9 cellular contexts compared by ENCODE assay signal in the genomic region with DNA sequence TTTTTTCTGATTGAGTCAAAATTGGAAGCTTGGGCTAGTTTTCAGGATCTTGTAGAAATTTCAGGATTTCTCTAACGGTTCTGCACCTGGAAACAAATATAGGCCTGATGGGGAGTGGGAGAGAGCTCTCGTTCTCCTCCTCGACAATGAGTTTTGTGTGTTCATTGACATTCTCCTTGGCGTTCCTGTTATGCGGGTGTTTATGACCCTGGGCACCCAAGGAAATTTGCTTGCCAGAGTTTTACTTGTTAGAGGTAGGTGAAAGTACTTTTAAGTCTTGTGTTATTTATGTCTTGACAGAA. TPM values are rescaled to one million over a fixed set of nuclear protein-coding genes. Genes with fewer than 3 reads are reported as not detected.
DNase-seq lines count a peak whose midpoint lies in the region; ATAC-seq, FAIRE-seq and TF ChIP-seq lines count a peak whose summit lies in the region.
"Had no signal": no experiment of that assay in that cellular context is flagged by ENCODE, and none has a peak within 500 bp of the region (broad histone marks: within the 10 kb centered on the region; RNA-seq: fewer than 3 reads in every experiment).

No MANE protein-coding gene starts in this region.

- H3K9me3 ChIP-seq in astrocyte (ENCODE audit: insufficient read depth, low read depth, low read length) = no peaks in the 10 kb centered on the region
- no peaks in the 10 kb centered on the region for H3K9me3 ChIP-seq in lower lobe of right lung
- no peaks in the 10 kb centered on the region for H3K9me3 ChIP-seq in thyroid gland
- H3K9me3 ChIP-seq in WERI-Rb-1 (ENCODE audit: severe bottlenecking) = no peaks in the 10 kb centered on the region

- no peak for TF ChIP-seq POLR2A in thyroid gland (IDR thresholded peaks at IDR 0.05)

- no peaks in the 10 kb centered on the region for H3K36me3 ChIP-seq in astrocyte (ENCODE audit: insufficient read depth, low read length)
- H3K36me3 ChIP-seq in lower lobe of right lung = no peaks in the 10 kb centered on the region
- H3K36me3 ChIP-seq in thyroid gland = no peaks in the 10 kb centered on the region
- peaks cover 20% of the 10 kb centered on the region for H3K36me3 ChIP-seq in WERI-Rb-1

- H3K36me3 Mint-ChIP-seq in activated T-cell treated with anti-CD3 and anti-CD28 coated beads, Interleukin-2, amount 50 U/mL, for 24 hours (ENCODE audit: low read depth) = peaks cover 53% of the 10 kb centered on the region
- H3K36me3 Mint-ChIP-seq in astrocyte (ENCODE audit: low read depth, unreplicated experiment) = no peaks in the 10 kb centered on the region

- H3K9ac ChIP-seq in astrocyte (ENCODE audit: low read length) = peak overlapping the region; percentile 90

- WGBS in thyroid gland, 2 donors = 9 to 19% methylated on average over 5 of the region's 5 CpGs

- peaks cover 72% of the 10 kb centered on the region for H3K4me1 Mint-ChIP-seq in activated T-cell treated with anti-CD3 and anti-CD28 coated beads, Interleukin-2, amount 50 U/mL, for 24 hours (ENCODE audit: low read depth)
- H3K4me1 Mint-ChIP-seq in astrocyte (ENCODE audit: low read depth, unreplicated experiment) = peaks cover 15% of the 10 kb centered on the region

- H3K79me2 ChIP-seq in astrocyte (ENCODE audit: insufficient read depth, low read length) = peaks cover 65% of the 10 kb centered on the region

- H2AFZ ChIP-seq in astrocyte (ENCODE audit: low read depth, low read length) = no peak overlapping the region

- no peak for FAIRE-seq in astrocyte (lab: Jason Lieb, UNC)
- FAIRE-seq: H54 had no signal

- H3K4me2 ChIP-seq in astrocyte (ENCODE audit: low read length) = peak overlapping the region; percentile 97

- H3K27me3 Mint-ChIP-seq in activated T-cell treated with anti-CD3 and anti-CD28 coated beads, Interleukin-2, amount 50 U/mL, for 24 hours = no peaks in the 10 kb centered on the region
- H3K27me3 Mint-ChIP-seq in astrocyte (ENCODE audit: low read depth, unreplicated experiment) = no peaks in the 10 kb centered on the region

- H4K20me1 ChIP-seq in astrocyte (ENCODE audit: insufficient read depth, low read length) = peaks cover 62% of the 10 kb centered on the region

- no peaks in the 10 kb centered on the region for H3K9me3 Mint-ChIP-seq in activated T-cell treated with anti-CD3 and anti-CD28 coated beads, Interleukin-2, amount 50 U/mL, for 24 hours
- H3K9me3 Mint-ChIP-seq in astrocyte (ENCODE audit: unreplicated experiment) = no peaks in the 10 kb centered on the region

- intact Hi-C loops in lower lobe of right lung (cut with DNase I) = no loop called here
- intact Hi-C loops in thyroid gland (cut with DNase I) = no loop called here

- peak overlapping the region; percentile 89 for H3K4me3 Mint-ChIP-seq in activated T-cell treated with anti-CD3 and anti-CD28 coated beads, Interleukin-2, amount 50 U/mL, for 24 hours
- peak overlapping the region; percentile 91 for H3K4me3 Mint-ChIP-seq in astrocyte (ENCODE audit: unreplicated experiment)

- H3K4me3 ChIP-seq in astrocyte (ENCODE audit: insufficient read depth, low read depth, low read length) (peak overlapping the region; percentile 96), lower lobe of right lung (peak overlapping the region; percentile 83), thyroid gland (replicated peaks in 1 of 3) (peak overlapping the region in 1 of 3 donors; percentile 89), WERI-Rb-1 (ENCODE audit: low read depth, low read length) (no peak overlapping the region)

- peak overlapping the region; percentile 94 for H3K27ac Mint-ChIP-seq in activated T-cell treated with anti-CD3 and anti-CD28 coated beads, Interleukin-2, amount 50 U/mL, for 24 hours
- peak overlapping the region; percentile 38 for H3K27ac Mint-ChIP-seq in astrocyte (ENCODE audit: unreplicated experiment)

- TF ChIP-seq CTCF in astrocyte (IDR thresholded peaks at IDR 0.05; ENCODE audit: insufficient read depth, low read depth, low read length) = no peak
- TF ChIP-seq CTCF in lower lobe of right lung (IDR thresholded peaks at IDR 0.05) = no peak
- TF ChIP-seq CTCF in thyroid gland (IDR thresholded peaks at IDR 0.05) = no peak
- no peak for TF ChIP-seq CTCF in WERI-Rb-1 (IDR thresholded peaks at IDR 0.05; ENCODE audit: low read depth, low read length)

- H3K4me1 ChIP-seq in astrocyte (ENCODE audit: insufficient read depth, low read length) = peaks cover 20% of the 10 kb centered on the region
- H3K4me1 ChIP-seq in lower lobe of right lung = peaks cover 65% of the 10 kb centered on the region
- peaks cover 33 to 58% of the 10 kb centered on the region in 2 donors for H3K4me1 ChIP-seq in thyroid gland

- ATAC-seq in lower lobe of right lung (no peak), HG02642 (IDR thresholded peaks at IDR 0.05; ENCODE audit: poor library complexity, unreplicated experiment) (no peak), esophagus mucosa (no peak)

- no peak for DNase-seq in activated T-cell treated with anti-CD3 and anti-CD28 coated beads, Interleukin-2, amount 50 U/mL, for 24 hours
- DNase-seq in activated T-cell treated with anti-CD3 and anti-CD28 coated beads for 4 hours (no peak), astrocyte (ENCODE audit: low read depth) (no peak), lower lobe of right lung (no peak), thyroid gland (no peak), WERI-Rb-1 (no peak)

- peak overlapping the region; percentile 30 for H3K27ac ChIP-seq in astrocyte (ENCODE audit: low read depth, low read length)
- H3K27ac ChIP-seq in lower lobe of right lung = peak overlapping the region; percentile 97
- peak overlapping the region; percentile 49 to 96 (median 82) for H3K27ac ChIP-seq in thyroid gland
- H3K27ac ChIP-seq in WERI-Rb-1 = no peak overlapping the region

- H3K27me3 ChIP-seq in astrocyte (ENCODE audit: insufficient read depth, low read length) (no peaks in the 10 kb centered on the region), lower lobe of right lung (ENCODE audit: low read depth) (no peaks in the 10 kb centered on the region), thyroid gland (no peaks in the 10 kb centered on the region), WERI-Rb-1 (ENCODE audit: insufficient read depth, low read depth, severe bottlenecking) (no peaks in the 10 kb centered on the region)

RNA-seq across cellular contexts. Expression of gene ASXL1, which starts 2.2 kb away (rescaled TPM):
- total RNA-seq in astrocyte = 61.1 and 62.4 TPM in 2 replicates
- 71.9 TPM for total RNA-seq in lower lobe of right lung
- 100 to 1,000 TPM in 1 of 4 donors, 10 to 100 TPM in 3; 62.1 to 155 (median 67.5) TPM for total RNA-seq in thyroid gland
- total RNA-seq in esophagus mucosa = 27.5 TPM
